In the genomic region with DNA sequence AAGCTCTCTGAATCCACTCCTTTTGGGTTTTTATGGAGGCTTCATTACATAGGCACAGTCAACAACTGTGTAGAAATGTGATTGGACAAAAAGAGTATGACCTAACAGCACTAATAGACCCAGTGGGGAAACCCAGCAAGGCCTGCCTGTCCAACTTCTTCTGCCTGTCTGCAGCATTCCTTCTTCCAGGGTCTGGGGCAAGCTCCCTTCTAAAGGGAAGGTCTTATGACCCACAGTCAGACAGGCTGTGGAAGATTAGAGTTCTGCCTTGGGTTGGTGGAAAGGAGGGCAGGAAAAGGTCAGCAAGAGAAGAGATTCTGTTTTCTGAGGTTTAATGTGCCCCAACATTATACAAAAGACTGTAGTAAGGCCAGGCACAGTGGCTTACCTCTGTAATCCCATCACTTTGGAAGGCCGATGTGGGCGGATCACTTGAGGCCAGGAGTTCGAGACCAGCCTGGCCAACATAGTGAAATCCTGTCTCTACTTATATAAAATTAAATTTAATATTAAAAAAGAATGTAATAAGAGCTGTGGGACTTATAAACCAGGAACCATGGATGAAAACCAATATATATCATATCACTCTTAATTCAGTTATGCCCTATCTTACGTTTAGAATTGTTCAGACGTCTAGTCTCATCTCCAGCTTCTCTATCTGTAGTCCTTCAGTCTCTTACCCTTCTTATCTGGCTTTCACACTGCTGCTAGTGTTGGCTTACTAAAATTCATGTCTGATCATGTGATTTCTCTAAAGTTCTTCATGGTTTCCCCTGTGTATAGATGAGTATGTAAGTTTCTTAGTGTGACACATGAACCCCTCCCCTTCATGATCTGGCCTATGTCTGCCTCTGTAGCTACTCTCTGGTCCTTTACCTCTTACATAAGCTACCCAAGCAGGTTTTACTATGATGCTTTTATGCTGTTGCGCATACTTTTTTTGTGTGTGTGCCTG, we compare ENCODE assay signal across 1 cellular context.
TF ChIP-seq lines count a peak whose summit lies in the region.

No MANE protein-coding gene starts in this region.

TF ChIP-seq in GM12878, 131 proteins besides CTCF, POLR2A, EP300 and RAD21:
- TF ChIP-seq EED (IDR thresholded peaks at IDR 0.05; ENCODE audit: low read depth) (no peak), ZNF622 (IDR thresholded peaks at IDR 0.05) (no peak), MTA2 (IDR thresholded peaks at IDR 0.05; ENCODE audit: low read depth) (no peak), HSF1 (IDR thresholded peaks at IDR 0.05; ENCODE audit: low read depth, low read length) (no peak), TCF3 (IDR thresholded peaks at IDR 0.05; ENCODE audit: borderline replicate concordance, insufficient read depth, low read depth, low read length) (no peak), KLF5 (IDR thresholded peaks at IDR 0.05; ENCODE audit: partially characterized antibody) (no peak), ZNF274 (IDR thresholded peaks at IDR 0.05; ENCODE audit: insufficient read depth, insufficient read length) (no peak), YBX1 (IDR thresholded peaks at IDR 0.05) (no peak), IRF3 (IDR thresholded peaks at IDR 0.05) (no peak), SIN3A (IDR thresholded peaks at IDR 0.05; ENCODE audit: low read depth, low read length) (no peak), IRF4 (IDR thresholded peaks at IDR 0.05; ENCODE audit: low read depth, low read length) (no peak), HDGF (IDR thresholded peaks at IDR 0.05) (no peak), SUZ12 (IDR thresholded peaks at IDR 0.05; ENCODE audit: unreplicated experiment) (no peak), IKZF1 (conservative IDR thresholded peaks at IDR 0.05) (no peak), MEF2B (IDR thresholded peaks at IDR 0.05; ENCODE audit: partially characterized antibody, poor library complexity, severe bottlenecking) (no peak), RCOR1 (conservative IDR thresholded peaks at IDR 0.05; ENCODE audit: low read depth, low read length) (no peak), BCLAF1 (IDR thresholded peaks at IDR 0.05) (no peak), ZNF217 (IDR thresholded peaks at IDR 0.05) (no peak)
- TF ChIP-seq, protein P1, sequence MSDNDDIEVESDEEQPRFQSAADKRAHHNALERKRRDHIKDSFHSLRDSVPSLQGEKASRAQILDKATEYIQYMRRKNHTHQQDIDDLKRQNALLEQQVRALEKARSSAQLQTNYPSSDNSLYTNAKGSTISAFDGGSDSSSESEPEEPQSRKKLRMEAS (IDR thresholded peaks at IDR 0.05; ENCODE audit: low read depth, low read length), result no peak
- TF ChIP-seq, protein P2, sequence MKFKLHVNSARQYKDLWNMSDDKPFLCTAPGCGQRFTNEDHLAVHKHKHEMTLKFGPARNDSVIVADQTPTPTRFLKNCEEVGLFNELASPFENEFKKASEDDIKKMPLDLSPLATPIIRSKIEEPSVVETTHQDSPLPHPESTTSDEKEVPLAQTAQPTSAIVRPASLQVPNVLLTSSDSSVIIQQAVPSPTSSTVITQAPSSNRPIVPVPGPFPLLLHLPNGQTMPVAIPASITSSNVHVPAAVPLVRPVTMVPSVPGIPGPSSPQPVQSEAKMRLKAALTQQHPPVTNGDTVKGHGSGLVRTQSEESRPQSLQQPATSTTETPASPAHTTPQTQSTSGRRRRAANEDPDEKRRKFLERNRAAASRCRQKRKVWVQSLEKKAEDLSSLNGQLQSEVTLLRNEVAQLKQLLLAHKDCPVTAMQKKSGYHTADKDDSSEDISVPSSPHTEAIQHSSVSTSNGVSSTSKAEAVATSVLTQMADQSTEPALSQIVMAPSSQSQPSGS (IDR thresholded peaks at IDR 0.05; ENCODE audit: low read length), result no peak
